In genomic region chr13:110138009-110138699, GRCh38 we compare ENCODE assay signal across 8 cellular contexts.
DNase-seq lines count a peak whose midpoint lies in the region; ATAC-seq and TF ChIP-seq lines count a peak whose summit lies in the region.

No MANE protein-coding gene starts in this region.

- TF ChIP-seq CTCF in GM13976 (IDR thresholded peaks at IDR 0.05; ENCODE audit: borderline replicate concordance, control extremely low read depth, extremely low read depth, insufficient read depth, missing control alignments) (no peak), WI38 (IDR thresholded peaks at IDR 0.05; ENCODE audit: low read depth, low read length) (no peak)

- H3K27ac ChIP-seq in caudate nucleus (ENCODE audit: low read depth, low read length) = peak overlapping the region; percentile 31

- peak; percentile 71 for DNase-seq in GM13976 (ENCODE audit: low spot score)
- DNase-seq in NCI-H1105 treated with DMSO at 0.1 percent for 48 hours (lab: John Stamatoyannopoulos, UW) = peak; percentile 77
- DNase-seq in caudate nucleus (lab: John Stamatoyannopoulos, UW) = peak in 52 of 61 donors; percentile 12 to 94 (median 73)
- DNase-seq in kidney glomerular epithelial cell (lab: John Stamatoyannopoulos, UW) = peak; percentile 74
- DNase-seq in stimulated activated CD4-positive, alpha-beta T cell treated with anti-CD3 and anti-CD28 coated beads, Interleukin-15, amount 100 ng/mL, for 24 hours = peak; percentile 85
- DNase-seq in G401 (ENCODE audit: low spot score) = no peak

- ATAC-seq in HG02678 (IDR thresholded peaks at IDR 0.05; ENCODE audit: unreplicated experiment) = peak; percentile 56

- H3K4me3 ChIP-seq in WI38 (ENCODE audit: low read depth, low read length) = peak overlapping the region; percentile 62

- in situ Hi-C loops in GM13976 (cut with MboI; ENCODE audit: low sequenced_read_pairs, unreplicated experiment) = no loop called here
- in situ Hi-C loops in G401 (cut with HindIII; ENCODE audit: low sequenced_read_pairs) = no loop called here
